In the genomic region with DNA sequence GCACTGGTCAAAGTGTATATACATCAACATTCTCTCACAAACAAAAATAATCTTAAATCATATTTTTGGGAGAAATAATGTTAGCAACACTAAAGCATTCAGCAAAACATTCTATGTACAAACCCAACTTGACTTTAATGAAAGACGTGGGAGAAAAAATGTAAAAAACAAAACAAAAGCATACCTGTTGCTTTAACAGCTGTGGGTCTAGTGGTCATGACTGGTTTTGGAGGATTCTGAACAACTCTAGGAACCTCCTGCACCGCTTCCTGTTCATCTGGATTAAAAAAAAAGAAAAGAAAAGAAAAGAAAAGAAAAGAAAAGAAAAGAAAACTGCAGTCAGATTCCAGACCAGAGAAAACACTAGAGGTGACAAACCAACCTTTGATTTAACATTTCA, we compare ENCODE assay signal across 9 cellular contexts. TPM values are rescaled to one million over a fixed set of nuclear protein-coding genes. Genes with fewer than 3 reads are reported as not detected.
DNase-seq lines count a peak whose midpoint lies in the region; TF ChIP-seq lines count a peak whose summit lies in the region.
"Had no signal": no experiment of that assay in that cellular context is flagged by ENCODE, and none has a peak within 500 bp of the region (broad histone marks: within the 10 kb centered on the region; RNA-seq: fewer than 3 reads in every experiment).

No MANE protein-coding gene starts in this region.

- in situ Hi-C loops in KBM-7 (cut with MboI; ENCODE audit: low pct_unique_long_range_greater_than_20kb, low sequenced_read_pairs), result no loop called here
- in situ Hi-C loops in astrocyte of the spinal cord (cut with HindIII; ENCODE audit: low sequenced_read_pairs), result no loop called here

- H3K4me3 ChIP-seq in astrocyte of the spinal cord (ENCODE audit: low read depth, low read length) (peak overlapping the region; percentile 1), mesodermal cell (ENCODE audit: extremely low read depth, insufficient read depth, low read length, poor library complexity, severe bottlenecking) (peak overlapping the region; percentile 73)

- peak overlapping the region; percentile 99; the same call in 1 of the 2 replicates for H3K27ac ChIP-seq in C4-2B
- no peak overlapping the region for H3K27ac ChIP-seq in mesodermal cell (ENCODE audit: low read depth, low read length, severe bottlenecking)

- no peak for TF ChIP-seq CTCF in C4-2B (conservative IDR thresholded peaks at IDR 0.05)
- no peak for TF ChIP-seq CTCF in astrocyte of the spinal cord (IDR thresholded peaks at IDR 0.05; ENCODE audit: low read depth, low read length)

- DNase-seq in KBM-7, result peak; percentile 19
- DNase-seq in astrocyte of the spinal cord (ENCODE audit: low read depth, low spot score), result no peak
- DNase-seq in HuH-7 (ENCODE audit: low spot score), result no peak
- DNase-seq in NCI-H82 treated with DMSO at 0.1 percent for 48 hours (lab: John Stamatoyannopoulos, UW; ENCODE audit: unreplicated experiment), result no peak
- DNase-seq in NCI-H446 (lab: John Stamatoyannopoulos, UW), result no peak
- DNase-seq in cerebellar nuclear complex (lab: John Stamatoyannopoulos, UW), result no peak
- DNase-seq: NCI-H69 had no signal

- peaks cover 11% of the 10 kb centered on the region for H3K4me1 ChIP-seq in mesodermal cell (ENCODE audit: control insufficient read depth, insufficient read depth, low read length, poor library complexity, severe bottlenecking)

- H3K36me3 ChIP-seq in mesodermal cell (ENCODE audit: control insufficient read depth, insufficient read depth, low read length), result peaks cover 49% of the 10 kb centered on the region

- H3K9me3 ChIP-seq in mesodermal cell (ENCODE audit: control insufficient read depth, low read length), result no peaks in the 10 kb centered on the region

- no CpG with 5 or more reads among the region's 2 CpGs for WGBS in mesodermal cell (ENCODE audit: insufficient coverage in 2 of 2), 2 experiments

RNA-seq across cellular contexts. Expression of gene FNBP4, which starts 2.1 kb away (rescaled TPM):
- polyA plus RNA-seq in mesodermal cell (2013, experiment 1 of 2), result 93.7 TPM
- polyA plus RNA-seq in mesodermal cell (2013, experiment 2 of 2), result 93.3 TPM

RNA-seq across cellular contexts. Expression of gene AGBL2, which starts 49.9 kb away (rescaled TPM):
- polyA plus RNA-seq in mesodermal cell (2013, experiment 1 of 2), result not detected
- polyA plus RNA-seq in mesodermal cell (2013, experiment 2 of 2), result not detected
